ENCODE assay signal across 1 cellular context in the genomic region with DNA sequence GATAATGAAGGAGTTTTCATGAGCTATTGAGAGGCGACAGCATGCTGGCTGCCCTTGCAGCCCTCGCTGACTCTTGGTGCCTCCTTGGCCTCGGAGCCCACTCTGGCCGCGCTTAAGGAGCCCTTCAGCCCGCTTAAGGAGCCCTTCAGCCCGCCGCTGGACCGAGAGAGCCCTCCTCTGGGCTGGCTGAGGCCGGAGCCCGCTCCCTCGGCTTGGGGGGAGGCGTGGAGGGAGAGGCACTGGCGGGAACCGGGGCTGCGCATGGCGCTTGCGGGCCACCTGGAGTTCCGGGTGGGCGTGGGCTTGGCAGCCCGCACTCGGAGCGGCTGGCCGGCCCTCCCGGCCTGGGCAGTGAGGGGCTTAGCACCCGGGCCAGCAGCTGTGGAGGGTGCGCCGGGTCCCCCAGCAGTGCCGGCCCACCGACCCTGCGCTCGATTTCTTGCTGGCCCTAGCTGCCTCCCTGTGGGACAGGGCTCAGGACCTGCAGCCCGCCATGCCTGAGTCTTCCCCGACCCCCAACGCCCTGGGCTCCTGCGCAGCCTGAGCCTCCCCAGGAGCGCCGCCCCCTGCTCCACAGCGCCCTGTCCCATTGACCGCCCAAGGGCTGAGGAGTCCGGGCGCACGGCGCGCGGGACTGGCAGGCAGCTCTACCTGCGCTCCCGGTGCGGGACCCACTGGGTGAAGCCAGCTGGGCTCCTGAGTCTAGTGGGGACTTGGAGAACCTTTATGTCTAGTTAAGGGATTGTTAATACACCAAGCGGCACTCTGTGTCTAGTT.
TF ChIP-seq lines count a peak whose summit lies in the region.

No MANE protein-coding gene starts in this region.

TF ChIP-seq in HepG2, 621 proteins besides CTCF, POLR2A, EP300 and RAD21:
- TF ChIP-seq ZBTB20 (CRISPR knock-in tag; IDR thresholded peaks at IDR 0.05; ENCODE audit: borderline replicate concordance, low read depth) (no peak), ZNF687 (CRISPR knock-in tag; IDR thresholded peaks at IDR 0.05) (no peak), FOSL1 (CRISPR knock-in tag; IDR thresholded peaks at IDR 0.05; ENCODE audit: borderline replicate concordance) (no peak), ZNF30 (CRISPR knock-in tag; IDR thresholded peaks at IDR 0.05) (no peak), ZNF558 (CRISPR knock-in tag; IDR thresholded peaks at IDR 0.05; ENCODE audit: borderline replicate concordance) (no peak), ZBTB38 (CRISPR knock-in tag; IDR thresholded peaks at IDR 0.05) (no peak), PBX3 (CRISPR knock-in tag; IDR thresholded peaks at IDR 0.05; ENCODE audit: borderline replicate concordance) (no peak), HDAC1 (CRISPR knock-in tag; IDR thresholded peaks at IDR 0.05) (no peak), EHMT2 (IDR thresholded peaks at IDR 0.05; ENCODE audit: borderline replicate concordance, low read depth, low read length) (no peak), ZNF607 (CRISPR knock-in tag; IDR thresholded peaks at IDR 0.05; ENCODE audit: borderline replicate concordance) (no peak), SOX5 (CRISPR knock-in tag; IDR thresholded peaks at IDR 0.05; ENCODE audit: borderline replicate concordance) (no peak), PAF1 (CRISPR knock-in tag; IDR thresholded peaks at IDR 0.05) (no peak), ZNF331 (CRISPR knock-in tag; IDR thresholded peaks at IDR 0.05) (no peak), SOX6 (IDR thresholded peaks at IDR 0.05) (no peak), SOX6 (CRISPR knock-in tag; IDR thresholded peaks at IDR 0.05) (no peak), TFDP1 (CRISPR knock-in tag; IDR thresholded peaks at IDR 0.05; ENCODE audit: borderline replicate concordance) (no peak), THRA (CRISPR knock-in tag; IDR thresholded peaks at IDR 0.05; ENCODE audit: borderline replicate concordance) (no peak), HHEX (CRISPR knock-in tag; IDR thresholded peaks at IDR 0.05) (no peak), KMT2B (CRISPR knock-in tag; IDR thresholded peaks at IDR 0.05) (no peak), TFDP2 (CRISPR knock-in tag; IDR thresholded peaks at IDR 0.05) (no peak)
- TF ChIP-seq, protein P1, sequence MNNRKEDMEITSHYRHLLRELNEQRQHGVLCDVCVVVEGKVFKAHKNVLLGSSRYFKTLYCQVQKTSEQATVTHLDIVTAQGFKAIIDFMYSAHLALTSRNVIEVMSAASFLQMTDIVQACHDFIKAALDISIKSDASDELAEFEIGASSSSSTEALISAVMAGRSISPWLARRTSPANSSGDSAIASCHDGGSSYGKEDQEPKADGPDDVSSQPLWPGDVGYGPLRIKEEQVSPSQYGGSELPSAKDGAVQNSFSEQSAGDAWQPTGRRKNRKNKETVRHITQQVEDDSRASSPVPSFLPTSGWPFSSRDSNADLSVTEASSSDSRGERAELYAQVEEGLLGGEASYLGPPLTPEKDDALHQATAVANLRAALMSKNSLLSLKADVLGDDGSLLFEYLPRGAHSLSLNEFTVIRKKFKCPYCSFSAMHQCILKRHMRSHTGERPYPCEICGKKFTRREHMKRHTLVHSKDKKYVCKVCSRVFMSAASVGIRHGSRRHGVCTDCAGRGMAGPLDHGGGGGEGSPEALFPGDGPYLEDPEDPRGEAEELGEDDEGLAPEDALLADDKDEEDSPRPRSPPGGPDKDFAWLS (CRISPR knock-in tag; IDR thresholded peaks at IDR 0.05; ENCODE audit: borderline replicate concordance), result no peak
